ENCODE assay signal across 6 cellular contexts in the genomic region with DNA sequence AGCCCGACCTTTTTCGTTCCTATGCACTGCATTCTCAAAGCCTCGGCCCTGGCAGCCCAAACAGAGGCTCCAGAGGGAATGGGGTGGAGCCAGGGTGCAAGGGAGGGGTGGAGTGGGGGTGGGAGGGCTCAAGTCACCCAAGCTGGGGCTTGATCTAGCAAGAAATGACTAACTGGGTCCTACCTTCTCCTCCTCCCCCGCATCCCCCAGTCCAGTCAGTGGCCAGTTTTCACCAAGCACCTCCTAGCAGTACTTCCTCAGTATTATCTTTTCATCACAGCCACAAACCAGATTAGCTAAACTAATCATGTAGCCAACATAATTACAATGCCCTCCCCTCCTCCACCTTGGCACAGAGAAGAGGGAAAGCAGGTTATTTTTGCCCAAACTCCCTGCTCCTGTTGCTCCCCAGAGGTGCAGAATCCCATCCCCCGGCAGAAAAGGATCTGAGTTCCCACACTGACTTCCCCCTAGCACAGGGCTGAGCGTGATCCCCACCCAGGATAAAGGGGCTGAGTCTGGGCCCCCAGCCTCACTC.
DNase-seq lines count a peak whose midpoint lies in the region; ATAC-seq and TF ChIP-seq lines count a peak whose summit lies in the region.

No MANE protein-coding gene starts in this region.

- no peaks in the 10 kb centered on the region for H3K9me3 ChIP-seq in HUES6 (ENCODE audit: control insufficient read depth, insufficient read depth, low read depth, low read length)

- no peaks in the 10 kb centered on the region for H3K36me3 ChIP-seq in HUES6 (ENCODE audit: control insufficient read depth, insufficient read depth, low read length)

- peak overlapping the region; percentile 79 for H3K27ac ChIP-seq in HUES6 (ENCODE audit: low read depth, low read length)

- peaks cover 4% of the 10 kb centered on the region for H3K27me3 ChIP-seq in HUES6 (ENCODE audit: control insufficient read depth, insufficient read depth, low read length)

- H3K4me3 ChIP-seq in HUES6 (ENCODE audit: low read depth, low read length) (peak overlapping the region; percentile 80), retinal pigment epithelial cell (ENCODE audit: low read length) (peak overlapping the region; percentile 65)

- H3K4me1 ChIP-seq in HUES6 (ENCODE audit: control insufficient read depth, insufficient read depth, low read length), result peaks cover 33% of the 10 kb centered on the region

- DNase-seq in ecto neural progenitor cell (ENCODE audit: low spot score), result peak; percentile 74
- no peak for DNase-seq in retinal pigment epithelial cell (ENCODE audit: low read depth)
- DNase-seq in NCI-H2227 (lab: John Stamatoyannopoulos, UW; ENCODE audit: unreplicated experiment), result no peak

- TF ChIP-seq CTCF in retinal pigment epithelial cell (conservative IDR thresholded peaks at IDR 0.05; ENCODE audit: low read depth, low read length), result no peak

- ATAC-seq in GM19328 (IDR thresholded peaks at IDR 0.05; ENCODE audit: unreplicated experiment) (no peak), GM18502 (IDR thresholded peaks at IDR 0.05; ENCODE audit: poor library complexity, unreplicated experiment) (no peak)

- H3K9ac ChIP-seq in HUES6 (ENCODE audit: low read length), result peak overlapping the region; percentile 66
